In the genomic region with DNA sequence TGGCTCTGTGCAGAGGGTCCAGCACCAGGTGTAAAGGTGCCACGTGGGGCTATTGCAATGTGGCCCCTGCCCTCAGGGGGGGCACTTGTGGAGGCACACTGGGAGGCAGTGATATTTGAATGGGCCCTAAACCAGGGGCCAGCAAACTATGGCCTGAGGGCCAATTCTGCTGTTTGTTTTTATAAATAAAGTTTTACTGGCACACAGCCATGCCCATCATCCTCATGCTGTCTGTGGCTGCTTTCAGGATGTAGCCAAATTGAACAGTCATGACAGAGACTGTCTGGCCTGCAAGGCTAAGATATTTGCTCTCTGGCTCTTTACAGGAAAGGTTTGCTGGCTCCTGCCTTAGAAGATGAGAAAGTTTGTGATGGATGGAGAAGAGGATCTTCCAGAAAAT, we compare ENCODE assay signal across 1 cellular context.
TF ChIP-seq lines count a peak whose summit lies in the region.

No MANE protein-coding gene starts in this region.

TF ChIP-seq in HepG2, 621 proteins besides CTCF, POLR2A, EP300 and RAD21 (continued from another document):
- TF ChIP-seq, protein P1, sequence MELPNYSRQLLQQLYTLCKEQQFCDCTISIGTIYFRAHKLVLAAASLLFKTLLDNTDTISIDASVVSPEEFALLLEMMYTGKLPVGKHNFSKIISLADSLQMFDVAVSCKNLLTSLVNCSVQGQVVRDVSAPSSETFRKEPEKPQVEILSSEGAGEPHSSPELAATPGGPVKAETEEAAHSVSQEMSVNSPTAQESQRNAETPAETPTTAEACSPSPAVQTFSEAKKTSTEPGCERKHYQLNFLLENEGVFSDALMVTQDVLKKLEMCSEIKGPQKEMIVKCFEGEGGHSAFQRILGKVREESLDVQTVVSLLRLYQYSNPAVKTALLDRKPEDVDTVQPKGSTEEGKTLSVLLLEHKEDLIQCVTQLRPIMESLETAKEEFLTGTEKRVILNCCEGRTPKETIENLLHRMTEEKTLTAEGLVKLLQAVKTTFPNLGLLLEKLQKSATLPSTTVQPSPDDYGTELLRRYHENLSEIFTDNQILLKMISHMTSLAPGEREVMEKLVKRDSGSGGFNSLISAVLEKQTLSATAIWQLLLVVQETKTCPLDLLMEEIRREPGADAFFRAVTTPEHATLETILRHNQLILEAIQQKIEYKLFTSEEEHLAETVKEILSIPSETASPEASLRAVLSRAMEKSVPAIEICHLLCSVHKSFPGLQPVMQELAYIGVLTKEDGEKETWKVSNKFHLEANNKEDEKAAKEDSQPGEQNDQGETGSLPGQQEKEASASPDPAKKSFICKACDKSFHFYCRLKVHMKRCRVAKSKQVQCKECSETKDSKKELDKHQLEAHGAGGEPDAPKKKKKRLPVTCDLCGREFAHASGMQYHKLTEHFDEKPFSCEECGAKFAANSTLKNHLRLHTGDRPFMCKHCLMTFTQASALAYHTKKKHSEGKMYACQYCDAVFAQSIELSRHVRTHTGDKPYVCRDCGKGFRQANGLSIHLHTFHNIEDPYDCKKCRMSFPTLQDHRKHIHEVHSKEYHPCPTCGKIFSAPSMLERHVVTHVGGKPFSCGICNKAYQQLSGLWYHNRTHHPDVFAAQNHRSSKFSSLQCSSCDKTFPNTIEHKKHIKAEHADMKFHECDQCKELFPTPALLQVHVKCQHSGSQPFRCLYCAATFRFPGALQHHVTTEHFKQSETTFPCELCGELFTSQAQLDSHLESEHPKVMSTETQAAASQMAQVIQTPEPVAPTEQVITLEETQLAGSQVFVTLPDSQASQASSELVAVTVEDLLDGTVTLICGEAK (IDR thresholded peaks at IDR 0.05): peak; percentile 54
- TF ChIP-seq, protein P1 (CRISPR knock-in tag; IDR thresholded peaks at IDR 0.05): peak; percentile 98
- TF ChIP-seq, protein P2, sequence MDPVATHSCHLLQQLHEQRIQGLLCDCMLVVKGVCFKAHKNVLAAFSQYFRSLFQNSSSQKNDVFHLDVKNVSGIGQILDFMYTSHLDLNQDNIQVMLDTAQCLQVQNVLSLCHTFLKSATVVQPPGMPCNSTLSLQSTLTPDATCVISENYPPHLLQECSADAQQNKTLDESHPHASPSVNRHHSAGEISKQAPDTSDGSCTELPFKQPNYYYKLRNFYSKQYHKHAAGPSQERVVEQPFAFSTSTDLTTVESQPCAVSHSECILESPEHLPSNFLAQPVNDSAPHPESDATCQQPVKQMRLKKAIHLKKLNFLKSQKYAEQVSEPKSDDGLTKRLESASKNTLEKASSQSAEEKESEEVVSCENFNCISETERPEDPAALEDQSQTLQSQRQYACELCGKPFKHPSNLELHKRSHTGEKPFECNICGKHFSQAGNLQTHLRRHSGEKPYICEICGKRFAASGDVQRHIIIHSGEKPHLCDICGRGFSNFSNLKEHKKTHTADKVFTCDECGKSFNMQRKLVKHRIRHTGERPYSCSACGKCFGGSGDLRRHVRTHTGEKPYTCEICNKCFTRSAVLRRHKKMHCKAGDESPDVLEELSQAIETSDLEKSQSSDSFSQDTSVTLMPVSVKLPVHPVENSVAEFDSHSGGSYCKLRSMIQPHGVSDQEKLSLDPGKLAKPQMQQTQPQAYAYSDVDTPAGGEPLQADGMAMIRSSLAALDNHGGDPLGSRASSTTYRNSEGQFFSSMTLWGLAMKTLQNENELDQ (CRISPR knock-in tag; IDR thresholded peaks at IDR 0.05; ENCODE audit: borderline replicate concordance): no peak
- TF ChIP-seq NKX3-1 (CRISPR knock-in tag; IDR thresholded peaks at IDR 0.05) (no peak), SMAD3 (CRISPR knock-in tag; IDR thresholded peaks at IDR 0.05) (no peak), ZNF550 (CRISPR knock-in tag; IDR thresholded peaks at IDR 0.05; ENCODE audit: borderline replicate concordance) (no peak)
